In genomic region chr5:79112703-79113058, GRCh38 we compare ENCODE assay signal across 25 cellular contexts. TPM values are rescaled to one million over a fixed set of nuclear protein-coding genes. Genes with fewer than 3 reads are reported as not detected.
"Had no signal": no experiment of that assay in that cellular context is flagged by ENCODE, and none has a peak within 500 bp of the region (broad histone marks: within the 10 kb centered on the region; RNA-seq: fewer than 3 reads in every experiment).

No MANE protein-coding gene starts in this region.

- H3K36me3 ChIP-seq: colonic mucosa, gastroesophageal sphincter, heart right ventricle, spleen, thoracic aorta, upper lobe of right lung had no signal

- H3K4me1 ChIP-seq: colonic mucosa had no signal

- H3K9me3 Mint-ChIP-seq: activated naive CD4-positive, alpha-beta T cell treated with anti-CD3 and anti-CD28 coated beads for 36 hours; activated naive CD8-positive, alpha-beta T cell treated with anti-CD3 and anti-CD28 coated beads, Interleukin-2, amount 10 ng/mL, durations not matched to agents 7 days and 5 days; activated T-cell treated with anti-CD3 and anti-CD28 coated beads, Interleukin-2, amount 50 U/mL, for 72 hours; endodermal cell; neural crest cell had no signal

- H3K27ac ChIP-seq: colonic mucosa, gastroesophageal sphincter, heart right ventricle, spleen, thoracic aorta, upper lobe of right lung had no signal

- DNase-seq: activated CD4-positive, alpha-beta T cell treated with anti-CD3 and anti-CD28 coated beads for 4 hours; activated CD4-positive, alpha-beta T cell treated with anti-CD3 and anti-CD28 coated beads, Interleukin-2, amount 50 U/mL, for 48 hours; activated CD4-positive, CD25-positive, alpha-beta regulatory T cell; activated CD8-positive, alpha-beta memory T cell treated with anti-CD3 and anti-CD28 coated beads, Interleukin-2, amount 50 U/mL, for 48 hours; activated effector memory CD4-positive, alpha-beta T cell treated with Interleukin-2 at 50 U/mL for 16 hours; activated naive CD4-positive, alpha-beta T cell treated with anti-CD3 and anti-CD28 coated beads for 36 hours; activated naive CD8-positive, alpha-beta T cell treated with anti-CD3 and anti-CD28 coated beads, Interleukin-2, amount 10 ng/mL, durations not matched to agents 7 days and 5 days; activated T-cell treated with anti-CD3 and anti-CD28 coated beads, Interleukin-2, amount 50 U/mL, for 72 hours; amniotic stem cell; colonic mucosa; mesenchymal stem cell; spleen; stimulated activated CD4-positive, alpha-beta T cell treated with anti-CD3 and anti-CD28 coated beads, Interleukin-4, amount 100 ng/mL, for 1 hour; stimulated activated naive CD4-positive, alpha-beta T cell; T-helper 17 cell; upper lobe of right lung had no signal

- H3K4me3 Mint-ChIP-seq: activated naive CD4-positive, alpha-beta T cell treated with anti-CD3 and anti-CD28 coated beads for 36 hours; activated naive CD8-positive, alpha-beta T cell treated with anti-CD3 and anti-CD28 coated beads, Interleukin-2, amount 10 ng/mL, durations not matched to agents 7 days and 5 days; neural crest cell; T-helper 17 cell had no signal

- H3K27ac Mint-ChIP-seq: activated naive CD4-positive, alpha-beta T cell treated with anti-CD3 and anti-CD28 coated beads for 36 hours; activated naive CD8-positive, alpha-beta T cell treated with anti-CD3 and anti-CD28 coated beads, Interleukin-2, amount 10 ng/mL, durations not matched to agents 7 days and 5 days; activated T-cell treated with anti-CD3 and anti-CD28 coated beads, Interleukin-2, amount 50 U/mL, for 72 hours; endodermal cell; T-helper 17 cell had no signal

- H3K36me3 Mint-ChIP-seq: activated naive CD8-positive, alpha-beta T cell treated with anti-CD3 and anti-CD28 coated beads, Interleukin-2, amount 10 ng/mL, durations not matched to agents 7 days and 5 days had no signal

- ATAC-seq: activated T-cell treated with anti-CD3 and anti-CD28 coated beads, Interleukin-2, amount 50 U/mL, for 72 hours; gastroesophageal sphincter; T-helper 17 cell had no signal

- H3K9me3 ChIP-seq: colonic mucosa, gastroesophageal sphincter, heart right ventricle, spleen, thoracic aorta, upper lobe of right lung had no signal

- H3K4me3 ChIP-seq: colonic mucosa, spleen, thoracic aorta, upper lobe of right lung had no signal

RNA-seq across cellular contexts. Expression of gene BHMT, which starts 1.1 kb away (rescaled TPM):
- total RNA-seq: activated CD8-positive, alpha-beta memory T cell treated with anti-CD3 and anti-CD28 coated beads for 36 hours; activated naive CD4-positive, alpha-beta T cell treated with anti-CD3 and anti-CD28 coated beads for 36 hours; activated naive CD8-positive, alpha-beta T cell treated with anti-CD3 and anti-CD28 coated beads, Interleukin-2, amount 10 ng/mL, durations not matched to agents 7 days and 5 days; activated T-cell treated with anti-CD3 and anti-CD28 coated beads, Interleukin-2, amount 50 U/mL, for 72 hours; bronchial epithelial cell; heart right ventricle; mononuclear cell; myocyte; neural crest cell; spleen; T-helper 17 cell; upper lobe of right lung had no signal
- polyA plus RNA-seq: spleen had no signal

RNA-seq across cellular contexts. Expression of gene BHMT2, which starts 43.1 kb away (rescaled TPM):
- total RNA-seq: activated CD8-positive, alpha-beta memory T cell treated with anti-CD3 and anti-CD28 coated beads for 36 hours; activated naive CD4-positive, alpha-beta T cell treated with anti-CD3 and anti-CD28 coated beads for 36 hours; activated naive CD8-positive, alpha-beta T cell treated with anti-CD3 and anti-CD28 coated beads, Interleukin-2, amount 10 ng/mL, durations not matched to agents 7 days and 5 days; activated T-cell treated with anti-CD3 and anti-CD28 coated beads, Interleukin-2, amount 50 U/mL, for 72 hours; bronchial epithelial cell; mononuclear cell; neural crest cell; T-helper 17 cell had no signal

RNA-seq across cellular contexts. Expression of gene DMGDH, which starts 43.2 kb away (rescaled TPM):
- total RNA-seq: mononuclear cell, neural crest cell had no signal
